Comparison of ENCODE assay signal across 1 cellular context in genomic region chr20:60136640-60137411, GRCh38.
TF ChIP-seq lines count a peak whose summit lies in the region.

No MANE protein-coding gene starts in this region.

TF ChIP-seq in SK-N-SH, 30 proteins besides CTCF, POLR2A, EP300 and RAD21 (continued from another document):
- TF ChIP-seq REST (IDR thresholded peaks at IDR 0.05; ENCODE audit: low read depth, low read length) = no peak
